8 cellular contexts compared by ENCODE assay signal in genomic region chr22:24400726-24401596, GRCh38. TPM values are rescaled to one million over a fixed set of nuclear protein-coding genes. Genes with fewer than 3 reads are reported as not detected.
DNase-seq lines count a peak whose midpoint lies in the region; ATAC-seq and TF ChIP-seq lines count a peak whose summit lies in the region.

No MANE protein-coding gene starts in this region.

- no peak for TF ChIP-seq POLR2A in transverse colon (IDR thresholded peaks at IDR 0.05)

- in situ Hi-C loops in transverse colon (cut with MboI; ENCODE audit: low pct_ligation_motif_present in 1 of 4, low pct_unique_long_range_greater_than_20kb in 1 of 4, low sequenced_read_pairs in 3 of 4) = no loop called here

- intact Hi-C loops in left ventricle myocardium superior (cut with micrococcal nuclease) (no loop called here), transverse colon (cut with DNase I; ENCODE audit: low total_unique reads) (loop anchor here (10.0 kb wide), 1 partner anchor 276 kb away; no protein-coding TSS in a partner anchor), dorsolateral prefrontal cortex (cut with DNase I) (no loop called here)

- H3K4me1 Mint-ChIP-seq in activated T-cell treated with anti-CD3 and anti-CD28 coated beads, Interleukin-2, amount 50 U/mL, for 72 hours (ENCODE audit: low read depth) = peaks cover 50% of the 10 kb centered on the region

- H3K4me3 Mint-ChIP-seq in activated T-cell treated with anti-CD3 and anti-CD28 coated beads, Interleukin-2, amount 50 U/mL, for 72 hours = peak overlapping the region; percentile 3 to 80

- 54 to 80% methylated on average over 6 to 9 of the region's 9 CpGs for WGBS in transverse colon (ENCODE audit: low coverage in 1 of 2), 2 donors

- TF ChIP-seq CTCF in transverse colon (IDR thresholded peaks at IDR 0.05) (no peak), dorsolateral prefrontal cortex (IDR thresholded peaks at IDR 0.05 in 54 of 56, conservative IDR thresholded peaks at IDR 0.05 in 2 of 56; ENCODE audit: low read depth in 1 of 56, partially characterized antibody in 56 of 56) (no peak)

- ATAC-seq in activated T-cell treated with anti-CD3 and anti-CD28 coated beads, Interleukin-2, amount 50 U/mL, for 72 hours (replicated peaks in 1 of 2) = no peak
- peak; percentile 13 for ATAC-seq in left ventricle myocardium superior

- no peak overlapping the region for H3K4me3 ChIP-seq in SJSA1
- no peak overlapping the region for H3K4me3 ChIP-seq in transverse colon
- peak overlapping the region in 2 of 59 donors; percentile 9 for H3K4me3 ChIP-seq in dorsolateral prefrontal cortex

- no peaks in the 10 kb centered on the region for H3K27me3 ChIP-seq in SJSA1 (replicated peaks)
- no peaks in the 10 kb centered on the region for H3K27me3 ChIP-seq in transverse colon
- H3K27me3 ChIP-seq in dorsolateral prefrontal cortex = no peaks in the 10 kb centered on the region

- peak overlapping the region; percentile 24; the same call in 1 of the 2 replicates for H3K27ac ChIP-seq in SJSA1
- peak overlapping the region; percentile 18 to 50 (median 44) for H3K27ac ChIP-seq in transverse colon
- peak overlapping the region in 23 of 59 donors; percentile 1 to 65 (median 19) for H3K27ac ChIP-seq in dorsolateral prefrontal cortex

- DNase-seq in activated T-cell treated with anti-CD3 and anti-CD28 coated beads, Interleukin-2, amount 50 U/mL, for 72 hours = no peak
- DNase-seq in activated T-cell treated with anti-CD3 and anti-CD28 coated beads, Interleukin-2, amount 50 U/mL, for 1 hour = no peak
- DNase-seq in SJSA1 (ENCODE audit: low read depth in 1 of 2, low spot score in 2 of 2) = peak; percentile 20 to 45
- DNase-seq in left ventricle myocardium superior = no peak
- DNase-seq in transverse colon = no peak
- DNase-seq in COLO668 (lab: John Stamatoyannopoulos, UW; ENCODE audit: unreplicated experiment) = no peak
- DNase-seq in dorsolateral prefrontal cortex = no peak
- no peak for DNase-seq in KG1 (lab: John Stamatoyannopoulos, UW)

- H3K36me3 ChIP-seq in SJSA1 = peaks cover 55% of the 10 kb centered on the region
- peaks cover 0 to 11% (median 3%) of the 10 kb centered on the region in 4 donors for H3K36me3 ChIP-seq in transverse colon

- H3K27me3 Mint-ChIP-seq in activated T-cell treated with anti-CD3 and anti-CD28 coated beads, Interleukin-2, amount 50 U/mL, for 72 hours (ENCODE audit: low read depth) = no peaks in the 10 kb centered on the region

- peak overlapping the region; percentile 71 for H3K27ac Mint-ChIP-seq in activated T-cell treated with anti-CD3 and anti-CD28 coated beads, Interleukin-2, amount 50 U/mL, for 72 hours

- H3K4me1 ChIP-seq in SJSA1 (replicated peaks) = peaks cover 51% of the 10 kb centered on the region
- peaks cover 13 to 40% (median 26%) of the 10 kb centered on the region in 4 donors for H3K4me1 ChIP-seq in transverse colon

- H3K36me3 Mint-ChIP-seq in activated T-cell treated with anti-CD3 and anti-CD28 coated beads, Interleukin-2, amount 50 U/mL, for 72 hours (ENCODE audit: insufficient read depth in 2 of 2) = peaks cover 3 to 11% of the 10 kb centered on the region in 2 donors

- no peaks in the 10 kb centered on the region for H3K9me3 ChIP-seq in SJSA1 (replicated peaks)
- no peaks in the 10 kb centered on the region for H3K9me3 ChIP-seq in transverse colon

- no peak for TF ChIP-seq EP300 in transverse colon (IDR thresholded peaks at IDR 0.05; ENCODE audit: low read depth)

- no peaks in the 10 kb centered on the region for H3K9me3 Mint-ChIP-seq in activated T-cell treated with anti-CD3 and anti-CD28 coated beads, Interleukin-2, amount 50 U/mL, for 72 hours

RNA-seq across cellular contexts. Expression of gene ADORA2A, which starts 26.4 kb away (rescaled TPM):
- 10 to 100 TPM; 34.6 to 41.2 TPM for total RNA-seq in activated T-cell treated with anti-CD3 and anti-CD28 coated beads, Interleukin-2, amount 50 U/mL, for 72 hours
- 3.4 and 3.6 TPM in 2 replicates for total RNA-seq in SJSA1 (2014; rRNA removed; shearing (Covaris generic))
- total RNA-seq in left ventricle myocardium superior = 4.1 TPM
- 1 to 10 TPM in 3 of 4 donors, not detected in 1; 3.0 to 6.2 (median 3.0) TPM for total RNA-seq in transverse colon
- total RNA-seq in dorsolateral prefrontal cortex = 10 to 100 TPM in 68 of 120 experiments, 1 to 10 TPM in 52; 3.3 to 35.0 (median 10.9) TPM

Comparison
In these comparisons a context has a peak if more than half of its experiments do, and no peak if none do; other contexts are left out.
1. DNase-seq: peak in SJSA1 (2 of 2); none in activated T-cell treated with anti-CD3 and anti-CD28 coated beads, Interleukin-2, amount 50 U/mL, for 72 hours (0 of 2), activated T-cell treated with anti-CD3 and anti-CD28 coated beads, Interleukin-2, amount 50 U/mL, for 1 hour (single experiment), left ventricle myocardium superior (single experiment), transverse colon (single experiment), COLO668 (single experiment), dorsolateral prefrontal cortex (0 of 10) and KG1 (single experiment).